ENCODE assay signal across 27 cellular contexts in the genomic region with DNA sequence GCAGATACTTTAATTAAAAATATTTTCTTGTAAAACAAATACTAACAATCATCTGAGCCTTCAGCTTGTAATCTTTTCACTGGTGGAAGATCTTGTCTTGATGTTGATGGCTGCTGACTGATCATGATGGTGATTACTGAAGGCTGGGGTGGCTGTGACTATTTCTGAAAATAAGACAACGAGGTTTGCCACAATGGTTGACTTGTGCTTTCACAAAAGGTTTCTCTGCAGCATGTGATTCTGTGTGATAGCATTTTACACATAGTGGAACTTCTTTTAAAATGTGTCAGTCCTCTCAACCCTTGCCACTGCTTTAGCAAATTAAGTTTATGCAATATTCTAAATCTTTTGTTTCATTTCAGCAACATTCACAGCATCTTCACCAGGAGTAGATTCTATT.
"Had no signal": no experiment of that assay in that cellular context is flagged by ENCODE, and none has a peak within 500 bp of the region (broad histone marks: within the 10 kb centered on the region; RNA-seq: fewer than 3 reads in every experiment).

No MANE protein-coding gene starts in this region.

- H3K27ac Mint-ChIP-seq: activated naive CD4-positive, alpha-beta T cell treated with anti-CD3 and anti-CD28 coated beads, Interleukin-2, amount 50 U/mL, for 24 hours; activated naive CD8-positive, alpha-beta T cell treated with anti-CD3 and anti-CD28 coated beads, Interleukin-2, amount 10 ng/mL, durations not matched to agents 7 days and 5 days; activated T-helper 2 cell treated with anti-CD3 and anti-CD28 coated beads, Interferon-gamma antibody, Interleukin-2, Interleukin-4, amounts not matched to agents 10 μg/mL and 5 μg/mL and 100 μg/mL, durations not matched to agents 14 hours and 24 hours and 36 hours had no signal

- DNase-seq: activated CD4-positive, alpha-beta T cell treated with anti-CD3 and anti-CD28 coated beads for 1 hour; activated CD4-positive, alpha-beta T cell treated with anti-CD3 and anti-CD28 coated beads for 48 hours; activated CD4-positive, CD25-positive, alpha-beta regulatory T cell; activated CD8-positive, alpha-beta memory T cell treated with anti-CD3 and anti-CD28 coated beads, Interleukin-2, amount 50 U/mL, for 48 hours; activated gamma-delta T cell; activated naive CD4-positive, alpha-beta T cell treated with Interleukin-2 at 50 U/mL for 16 hours; activated naive CD8-positive, alpha-beta T cell treated with anti-CD3 and anti-CD28 coated beads, Interleukin-2, amount 10 ng/mL, durations not matched to agents 7 days and 5 days; amygdala; body of pancreas; Karpas-422; KBM-7; MG63; NCI-H1048; NCI-H1105 treated with DMSO at 0.1 percent for 48 hours; NCI-H1436; NCI-H1694 treated with DMSO at 0.1 percent for 48 hours; NCI-H2029; NCI-H345; NCI-H524 treated with DMSO at 0.1 percent for 48 hours; NK-92 treated with Interleukin-12 subunit alpha and Interleukin-12 subunit beta, amount 100 ng/mL, for 24 hours; PC-9; SW 1271; T-helper 1 cell; T-helper 9 cell had no signal

- H3K4me1 Mint-ChIP-seq: activated naive CD4-positive, alpha-beta T cell treated with anti-CD3 and anti-CD28 coated beads, Interleukin-2, amount 50 U/mL, for 24 hours had no signal

- H3K4me3 Mint-ChIP-seq: activated naive CD4-positive, alpha-beta T cell treated with anti-CD3 and anti-CD28 coated beads, Interleukin-2, amount 50 U/mL, for 24 hours; activated naive CD8-positive, alpha-beta T cell treated with anti-CD3 and anti-CD28 coated beads, Interleukin-2, amount 10 ng/mL, durations not matched to agents 7 days and 5 days had no signal

- ATAC-seq: body of pancreas, Right ventricle myocardium inferior had no signal

- H3K36me3 Mint-ChIP-seq: activated naive CD4-positive, alpha-beta T cell treated with anti-CD3 and anti-CD28 coated beads, Interleukin-2, amount 50 U/mL, for 24 hours; activated naive CD8-positive, alpha-beta T cell treated with anti-CD3 and anti-CD28 coated beads, Interleukin-2, amount 10 ng/mL, durations not matched to agents 7 days and 5 days had no signal

- H3K9me3 Mint-ChIP-seq: activated T-helper 2 cell treated with anti-CD3 and anti-CD28 coated beads, Interferon-gamma antibody, Interleukin-2, Interleukin-4, amounts not matched to agents 10 μg/mL and 5 μg/mL and 100 μg/mL, durations not matched to agents 14 hours and 24 hours and 36 hours had no signal

- H3K27me3 Mint-ChIP-seq: activated naive CD4-positive, alpha-beta T cell treated with anti-CD3 and anti-CD28 coated beads, Interleukin-2, amount 50 U/mL, for 24 hours; activated naive CD8-positive, alpha-beta T cell treated with anti-CD3 and anti-CD28 coated beads, Interleukin-2, amount 10 ng/mL, durations not matched to agents 7 days and 5 days had no signal
